Comparison of ENCODE assay signal across 8 cellular contexts in genomic region chr18:7321831-7322230, GRCh38.
"Had no signal": no experiment of that assay in that cellular context is flagged by ENCODE, and none has a peak within 500 bp of the region (broad histone marks: within the 10 kb centered on the region; RNA-seq: fewer than 3 reads in every experiment).

No MANE protein-coding gene starts in this region.

- H3K27ac Mint-ChIP-seq: GM23338, HFFc6, IgD-negative memory B cell had no signal

- H3K4me2 ChIP-seq: GM23338, KMS-11 had no signal

- H3K27me3 Mint-ChIP-seq: IgD-negative memory B cell had no signal

- H3K4me3 Mint-ChIP-seq: GM23338, HFFc6, IgD-negative memory B cell had no signal

- H3K9ac ChIP-seq: KMS-11 had no signal

- H3K27ac ChIP-seq: KMS-11 had no signal

- FAIRE-seq: HTR-8/SVneo had no signal

- DNase-seq: H7, HCEC 1CT, HFFc6, KBM-7 had no signal

- ATAC-seq: GM23338 had no signal

- H2AFZ ChIP-seq: GM23338 had no signal

- H3K4me3 ChIP-seq: GM23338 had no signal

- H3K9me3 Mint-ChIP-seq: GM23338 had no signal
